Comparison of ENCODE assay signal across 16 cellular contexts in the genomic region with DNA sequence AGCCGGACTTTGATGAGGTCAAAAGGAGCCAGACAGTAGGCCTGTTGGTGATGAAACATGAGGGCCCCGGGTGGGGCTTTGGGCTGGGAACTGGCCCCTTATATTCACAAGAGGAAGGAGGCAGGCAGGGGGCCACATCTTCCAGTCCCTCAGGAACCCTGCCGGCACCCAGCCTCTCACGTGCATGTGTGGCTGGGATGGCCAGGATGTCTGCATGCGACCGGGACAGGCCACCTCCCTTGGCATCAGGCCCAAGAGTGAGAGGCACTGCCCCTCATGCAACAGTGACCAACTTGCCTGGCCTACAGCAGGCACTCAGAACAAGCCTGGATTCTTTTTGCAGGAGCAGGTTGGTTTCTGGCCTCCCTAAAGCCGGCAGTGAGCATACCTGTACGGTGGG. TPM values are rescaled to one million over a fixed set of nuclear protein-coding genes. Genes with fewer than 3 reads are reported as not detected.
DNase-seq lines count a peak whose midpoint lies in the region; ATAC-seq, FAIRE-seq and TF ChIP-seq lines count a peak whose summit lies in the region.
"Had no signal": no experiment of that assay in that cellular context is flagged by ENCODE, and none has a peak within 500 bp of the region (broad histone marks: within the 10 kb centered on the region; RNA-seq: fewer than 3 reads in every experiment).

No MANE protein-coding gene starts in this region.

- TF ChIP-seq RAD21 in HepG2 (CRISPR knock-in tag; IDR thresholded peaks at IDR 0.05), result no peak

- in situ Hi-C loops in HepG2 (cut with HindIII; ENCODE audit: extremely low pct_ligation_motif_present, low pct_unique_long_range_greater_than_20kb), result no loop called here

- H3K4me1 ChIP-seq in HepG2 (ENCODE audit: insufficient read depth, low read length), result peaks cover 85% of the 10 kb centered on the region
- H3K4me1 ChIP-seq in right lobe of liver, result peaks cover 0 to 16% (median 7%) of the 10 kb centered on the region in 4 donors

- no peak for ATAC-seq in HepG2
- no peak for ATAC-seq in right lobe of liver
- ATAC-seq in HG03196 (IDR thresholded peaks at IDR 0.05; ENCODE audit: unreplicated experiment), result no peak
- ATAC-seq: HCT116, PC-3 had no signal

- no peak overlapping the region for H3K4me2 ChIP-seq in HepG2 (ENCODE audit: low read depth, low read length)

- peaks cover 50% of the 10 kb centered on the region for H3K4me1 Mint-ChIP-seq in dendritic cell treated with granulocyte-macrophage colony-stimulating factor and Interleukin-4, amounts not matched to agents 40 ng/mL and 50 ng/mL, for 4 days (ENCODE audit: low read depth)
- peaks cover 9% of the 10 kb centered on the region for H3K4me1 Mint-ChIP-seq in osteocyte (ENCODE audit: unreplicated experiment)
- H3K4me1 Mint-ChIP-seq in activated CD4-positive, alpha-beta memory T cell treated with anti-CD3 and anti-CD28 coated beads, Interleukin-2, amount 10 ng/mL, durations not matched to agents 7 days and 5 days, result peaks cover 16% of the 10 kb centered on the region

- intact Hi-C loops in HepG2 (cut with micrococcal nuclease; ENCODE audit: unreplicated experiment), result no loop called here
- intact Hi-C loops in right lobe of liver (cut with DNase I), result no loop called here
- intact Hi-C loops in dendritic cell treated with granulocyte-macrophage colony-stimulating factor and Interleukin-4, amounts not matched to agents 40 ng/mL and 50 ng/mL, for 4 days (cut with micrococcal nuclease), result no loop called here

- H4K20me1 ChIP-seq in HepG2 (ENCODE audit: insufficient read depth, low read length), result no peaks in the 10 kb centered on the region

- H3K4me3 ChIP-seq in HepG2 (replicated peaks in 1 of 3; ENCODE audit: insufficient read depth in 1 of 3, low read depth in 2 of 3, low read length in 3 of 3) (no peak overlapping the region), right lobe of liver (no peak overlapping the region)
- H3K4me3 ChIP-seq: MG63 had no signal

- no TSS peak for BruUV-seq in HepG2 (replicated peaks; lab: Mats Ljungman, UMichigan)

- 44% methylated on average over 5 of the region's 8 CpGs for WGBS in HepG2 (ENCODE audit: low lambda C conversion rate)
- 40% methylated on average over 1 of the region's 8 CpGs for WGBS in right lobe of liver (ENCODE audit: insufficient coverage, low coverage, low lambda C conversion rate, missing lambda C conversion rate)

- no peak for FAIRE-seq in HepG2 (lab: Jason Lieb, UNC)
- FAIRE-seq: A204.1 had no signal

- H3K9me3 Mint-ChIP-seq in dendritic cell treated with granulocyte-macrophage colony-stimulating factor and Interleukin-4, amounts not matched to agents 40 ng/mL and 50 ng/mL, for 4 days, result no peaks in the 10 kb centered on the region
- no peaks in the 10 kb centered on the region for H3K9me3 Mint-ChIP-seq in osteocyte (ENCODE audit: unreplicated experiment)
- no peaks in the 10 kb centered on the region for H3K9me3 Mint-ChIP-seq in activated CD4-positive, alpha-beta memory T cell treated with anti-CD3 and anti-CD28 coated beads, Interleukin-2, amount 10 ng/mL, durations not matched to agents 7 days and 5 days

- DNase-seq in HepG2 (ENCODE audit: low spot score) (no peak), right lobe of liver (no peak), osteocyte (ENCODE audit: extremely low spot score, unreplicated experiment) (no peak), middle frontal gyrus (ENCODE audit: extremely low spot score, low spot score) (no peak), C1 segment of cervical spinal cord (lab: John Stamatoyannopoulos, UW) (no peak)
- DNase-seq in activated CD4-positive, alpha-beta memory T cell treated with anti-CD3 and anti-CD28 coated beads, Interleukin-2, amount 10 ng/mL, durations not matched to agents 7 days and 5 days, result no peak
- DNase-seq: MG63, NCI-H1092 treated with DMSO at 0.1 percent for 48 hours, NCI-H2081 treated with DMSO at 0.1 percent for 48 hours, NCI-H510A, NCI-H774, PC-3 had no signal

- H3K36me3 ChIP-seq in HepG2 (replicated peaks in 1 of 2; ENCODE audit: control insufficient read depth in 1 of 2, insufficient read depth in 2 of 2, low read length in 2 of 2) (no peaks in the 10 kb centered on the region), right lobe of liver (no peaks in the 10 kb centered on the region)
- H3K36me3 ChIP-seq: MG63 had no signal

- H3K9me3 ChIP-seq in HepG2 (ENCODE audit: low read length) (no peaks in the 10 kb centered on the region), right lobe of liver (no peaks in the 10 kb centered on the region)
- H3K9me3 ChIP-seq: MG63 had no signal

- no peak overlapping the region for H3K9ac ChIP-seq in HepG2 (ENCODE audit: insufficient read depth, low read depth, low read length)

- H3K27me3 ChIP-seq in HepG2 (ENCODE audit: control insufficient read depth in 1 of 2, insufficient read depth in 2 of 2, low read length in 2 of 2) (peaks cover 0 to 2% of the 10 kb centered on the region in 2 experiments; a peak in 2 of 5 replicates), right lobe of liver (no peaks in the 10 kb centered on the region)
- H3K27me3 ChIP-seq: MG63 had no signal

- H3K79me2 ChIP-seq in HepG2 (ENCODE audit: insufficient read depth, low read length), result no peaks in the 10 kb centered on the region

- peaks cover 28% of the 10 kb centered on the region for H3K36me3 Mint-ChIP-seq in dendritic cell treated with granulocyte-macrophage colony-stimulating factor and Interleukin-4, amounts not matched to agents 40 ng/mL and 50 ng/mL, for 4 days (ENCODE audit: low read depth)
- H3K36me3 Mint-ChIP-seq in osteocyte (ENCODE audit: unreplicated experiment), result no peaks in the 10 kb centered on the region
- no peaks in the 10 kb centered on the region for H3K36me3 Mint-ChIP-seq in activated CD4-positive, alpha-beta memory T cell treated with anti-CD3 and anti-CD28 coated beads, Interleukin-2, amount 10 ng/mL, durations not matched to agents 7 days and 5 days (ENCODE audit: low read depth)

- H3K27me3 Mint-ChIP-seq in dendritic cell treated with granulocyte-macrophage colony-stimulating factor and Interleukin-4, amounts not matched to agents 40 ng/mL and 50 ng/mL, for 4 days, result peaks cover 2% of the 10 kb centered on the region
- H3K27me3 Mint-ChIP-seq in osteocyte (ENCODE audit: unreplicated experiment), result no peaks in the 10 kb centered on the region
- no peaks in the 10 kb centered on the region for H3K27me3 Mint-ChIP-seq in activated CD4-positive, alpha-beta memory T cell treated with anti-CD3 and anti-CD28 coated beads, Interleukin-2, amount 10 ng/mL, durations not matched to agents 7 days and 5 days

- no peak for TF ChIP-seq POLR2A in HepG2 (IDR thresholded peaks at IDR 0.05; ENCODE audit: insufficient read depth in 1 of 2, low read depth in 2 of 2, low read length in 2 of 2)
- TF ChIP-seq POLR2A in right lobe of liver (IDR thresholded peaks at IDR 0.05), result no peak

- no peak overlapping the region for H2AFZ ChIP-seq in HepG2 (ENCODE audit: low read length)

- CTCF ChIA-PET in HepG2 (lab: Yijun Ruan, JAX; ENCODE audit: low intra/inter-chr PET ratio, low total read pairs), result no interaction called here
- CTCF ChIA-PET in activated CD4-positive, alpha-beta memory T cell treated with anti-CD3 and anti-CD28 coated beads, Interleukin-2, amount 10 ng/mL, durations not matched to agents 7 days and 5 days (lab: Charles Lee), result no interaction called here

- POLR2A ChIA-PET in HepG2 (lab: Yijun Ruan, JAX), result no interaction called here
- POLR2A ChIA-PET in activated CD4-positive, alpha-beta memory T cell treated with anti-CD3 and anti-CD28 coated beads, Interleukin-2, amount 10 ng/mL, durations not matched to agents 7 days and 5 days (lab: Charles Lee), result no interaction called here

- peak overlapping the region; percentile 98 for H3K27ac Mint-ChIP-seq in dendritic cell treated with granulocyte-macrophage colony-stimulating factor and Interleukin-4, amounts not matched to agents 40 ng/mL and 50 ng/mL, for 4 days
- peak overlapping the region; percentile 23 for H3K27ac Mint-ChIP-seq in osteocyte (ENCODE audit: unreplicated experiment)
- no peak overlapping the region for H3K27ac Mint-ChIP-seq in activated CD4-positive, alpha-beta memory T cell treated with anti-CD3 and anti-CD28 coated beads, Interleukin-2, amount 10 ng/mL, durations not matched to agents 7 days and 5 days

- no peak overlapping the region for H3K27ac ChIP-seq in HepG2 (ENCODE audit: extremely low read length, insufficient read depth, low read length)
- H3K27ac ChIP-seq in right lobe of liver, result no peak overlapping the region

- TF ChIP-seq EP300 in HepG2 (IDR thresholded peaks at IDR 0.05; ENCODE audit: low read depth in 2 of 2, low read length in 2 of 2) (no peak), HepG2 (CRISPR knock-in tag; IDR thresholded peaks at IDR 0.05; ENCODE audit: borderline replicate concordance) (no peak)

- TF ChIP-seq CTCF in HepG2 (CRISPR knock-in tag; IDR thresholded peaks at IDR 0.05), result no peak
- TF ChIP-seq CTCF in right lobe of liver (IDR thresholded peaks at IDR 0.05), result no peak
- no peak for TF ChIP-seq CTCF in osteocyte (IDR thresholded peaks at IDR 0.05)

- H3K4me3 Mint-ChIP-seq in dendritic cell treated with granulocyte-macrophage colony-stimulating factor and Interleukin-4, amounts not matched to agents 40 ng/mL and 50 ng/mL, for 4 days, result no peak overlapping the region
- H3K4me3 Mint-ChIP-seq in osteocyte (ENCODE audit: unreplicated experiment), result no peak overlapping the region
- H3K4me3 Mint-ChIP-seq in activated CD4-positive, alpha-beta memory T cell treated with anti-CD3 and anti-CD28 coated beads, Interleukin-2, amount 10 ng/mL, durations not matched to agents 7 days and 5 days, result no peak overlapping the region

RNA-seq across cellular contexts. Expression of a gene that starts 5.4 kb away (rescaled TPM):
- total RNA-seq in HepG2 (2016; rRNA removed; fragmentation: Illumina TruSeq; extraction: Trizol) (2.1 and 3.4 TPM in 2 replicates), right lobe of liver (10 to 100 TPM in 4 of 6 experiments, 1 to 10 TPM in 2; 7.5 to 17.5 (median 12.1) TPM), osteocyte (9.9 and 10.8 TPM in 2 replicates)
- total RNA-seq in HepG2 (2016; cell fraction: cytosol; rRNA removed; fragmentation: Illumina TruSeq; extraction: Trizol; ENCODE audit: low read depth), result 0.79 and 1.0 TPM in 2 replicates
- 1.9 TPM in 2 replicates for total RNA-seq in HepG2 (2016; cell fraction: insoluble cytoplasmic fraction; rRNA removed; fragmentation: Illumina TruSeq; extraction: Trizol)
- 1.5 and 2.2 TPM in 2 replicates for total RNA-seq in HepG2 (2016; cell fraction: membrane; rRNA removed; fragmentation: Illumina TruSeq; extraction: Trizol)
- total RNA-seq in HepG2 (2016; cell fraction: nucleus; rRNA removed; fragmentation: Illumina TruSeq; extraction: Trizol), result 1.3 and 3.5 TPM in 2 replicates
- polyA plus RNA-seq in HepG2 (2011; rRNA removed), result 1.2 and 1.9 TPM in 2 replicates
- 0.95 and 0.99 TPM in 2 replicates for polyA plus RNA-seq in HepG2 (2011; cell fraction: cytosol; rRNA removed)
- polyA plus RNA-seq in HepG2 (2011; cell fraction: nucleus; rRNA removed), result 5.9 and 6.0 TPM in 2 replicates
- polyA plus RNA-seq in HepG2 (2012), result 2.0 and 4.1 TPM in 2 replicates
- polyA plus RNA-seq in HepG2 (2016; cell fraction: cytosol; fragmentation: Illumina TruSeq; extraction: Trizol; ENCODE audit: low read depth), result 0.45 and 0.70 TPM in 2 replicates
- polyA plus RNA-seq in HepG2 (2016; cell fraction: insoluble cytoplasmic fraction; fragmentation: Illumina TruSeq; extraction: Trizol; ENCODE audit: low read depth), result 1.3 and 1.6 TPM in 2 replicates
- polyA plus RNA-seq in HepG2 (2016; cell fraction: membrane; fragmentation: Illumina TruSeq; extraction: Trizol; ENCODE audit: low read depth), result 1.4 and 1.5 TPM in 2 replicates
- 5.6 and 8.8 TPM in 2 replicates for polyA plus RNA-seq in HepG2 (2016; cell fraction: nucleus; fragmentation: Illumina TruSeq; extraction: Trizol; ENCODE audit: insufficient read depth, low read depth)
- polyA minus RNA-seq in HepG2 (2011; rRNA and poly(A)+ RNA removed; ENCODE audit: low replicate concordance), result 1.9 and 7.2 TPM in 2 replicates
- 1.4 and 2.5 TPM in 2 replicates for polyA minus RNA-seq in HepG2 (2011; cell fraction: cytosol; rRNA and poly(A)+ RNA removed)
- 1.4 and 2.4 TPM in 2 replicates for polyA minus RNA-seq in HepG2 (2011; cell fraction: nucleus; rRNA and poly(A)+ RNA removed)
- 10 to 100 TPM; 19.4 to 19.8 TPM for total RNA-seq in activated CD4-positive, alpha-beta memory T cell treated with anti-CD3 and anti-CD28 coated beads, Interleukin-2, amount 10 ng/mL, durations not matched to agents 7 days and 5 days

RNA-seq across cellular contexts. Expression of a gene that starts 9.4 kb away (rescaled TPM):
- total RNA-seq in HepG2 (2016; rRNA removed; fragmentation: Illumina TruSeq; extraction: Trizol), result 18.0 and 20.6 TPM in 2 replicates
- 2.2 and 2.9 TPM in 2 replicates for total RNA-seq in HepG2 (2016; cell fraction: cytosol; rRNA removed; fragmentation: Illumina TruSeq; extraction: Trizol; ENCODE audit: low read depth)
- 17.5 and 22.6 TPM in 2 replicates for total RNA-seq in HepG2 (2016; cell fraction: insoluble cytoplasmic fraction; rRNA removed; fragmentation: Illumina TruSeq; extraction: Trizol)
- total RNA-seq in HepG2 (2016; cell fraction: membrane; rRNA removed; fragmentation: Illumina TruSeq; extraction: Trizol), result 5.3 and 6.3 TPM in 2 replicates
- total RNA-seq in HepG2 (2016; cell fraction: nucleus; rRNA removed; fragmentation: Illumina TruSeq; extraction: Trizol), result 12.4 and 14.6 TPM in 2 replicates
- polyA plus RNA-seq in HepG2 (2011; rRNA removed), result 5.8 and 9.4 TPM in 2 replicates
- 5.9 and 6.7 TPM in 2 replicates for polyA plus RNA-seq in HepG2 (2011; cell fraction: cytosol; rRNA removed)
- polyA plus RNA-seq in HepG2 (2011; cell fraction: nucleus; rRNA removed), result 26.7 and 32.6 TPM in 2 replicates
- 3.5 and 5.2 TPM in 2 replicates for polyA plus RNA-seq in HepG2 (2012)
- polyA plus RNA-seq in HepG2 (2016; cell fraction: cytosol; fragmentation: Illumina TruSeq; extraction: Trizol; ENCODE audit: low read depth), result 2.5 and 2.6 TPM in 2 replicates
- polyA plus RNA-seq in HepG2 (2016; cell fraction: insoluble cytoplasmic fraction; fragmentation: Illumina TruSeq; extraction: Trizol; ENCODE audit: low read depth), result 13.5 and 17.1 TPM in 2 replicates
- polyA plus RNA-seq in HepG2 (2016; cell fraction: membrane; fragmentation: Illumina TruSeq; extraction: Trizol; ENCODE audit: low read depth), result 2.8 and 3.8 TPM in 2 replicates
- 21.4 and 24.7 TPM in 2 replicates for polyA plus RNA-seq in HepG2 (2016; cell fraction: nucleus; fragmentation: Illumina TruSeq; extraction: Trizol; ENCODE audit: insufficient read depth, low read depth)
- polyA minus RNA-seq in HepG2 (2011; rRNA and poly(A)+ RNA removed; ENCODE audit: low replicate concordance), result 22.3 and 24.3 TPM in 2 replicates
- polyA minus RNA-seq in HepG2 (2011; cell fraction: cytosol; rRNA and poly(A)+ RNA removed), result 5.4 and 6.2 TPM in 2 replicates
- polyA minus RNA-seq in HepG2 (2011; cell fraction: nucleus; rRNA and poly(A)+ RNA removed), result 6.2 and 11.8 TPM in 2 replicates
- 10 to 100 TPM in 4 of 6 experiments, 1 to 10 TPM in 2; 7.7 to 17.1 (median 14.3) TPM for total RNA-seq in right lobe of liver
- total RNA-seq in osteocyte, result 62.8 and 65.8 TPM in 2 replicates
- 10 to 100 TPM; 53.9 to 61.3 TPM for total RNA-seq in activated CD4-positive, alpha-beta memory T cell treated with anti-CD3 and anti-CD28 coated beads, Interleukin-2, amount 10 ng/mL, durations not matched to agents 7 days and 5 days

RNA-seq across cellular contexts. Expression of a gene that starts 22.5 kb away (rescaled TPM):
- total RNA-seq in HepG2 (2016; rRNA removed; fragmentation: Illumina TruSeq; extraction: Trizol), result 4.0 and 4.9 TPM in 2 replicates
- total RNA-seq in HepG2 (2016; cell fraction: cytosol; rRNA removed; fragmentation: Illumina TruSeq; extraction: Trizol; ENCODE audit: low read depth), result 1.8 TPM in 2 replicates
- 2.9 and 5.0 TPM in 2 replicates for total RNA-seq in HepG2 (2016; cell fraction: insoluble cytoplasmic fraction; rRNA removed; fragmentation: Illumina TruSeq; extraction: Trizol)
- 4.8 and 6.2 TPM in 2 replicates for total RNA-seq in HepG2 (2016; cell fraction: membrane; rRNA removed; fragmentation: Illumina TruSeq; extraction: Trizol)
- 3.5 and 3.9 TPM in 2 replicates for total RNA-seq in HepG2 (2016; cell fraction: nucleus; rRNA removed; fragmentation: Illumina TruSeq; extraction: Trizol)
- polyA plus RNA-seq in HepG2 (2011; rRNA removed), result 0.49 and 1.0 TPM in 2 replicates
- polyA plus RNA-seq in HepG2 (2011; cell fraction: cytosol; rRNA removed), result 0.56 and 0.79 TPM in 2 replicates
- polyA plus RNA-seq in HepG2 (2011; cell fraction: nucleus; rRNA removed), result 1.9 and 2.2 TPM in 2 replicates
- 0.59 and 0.70 TPM in 2 replicates for polyA plus RNA-seq in HepG2 (2012)
- 1.0 and 1.4 TPM in 2 replicates for polyA plus RNA-seq in HepG2 (2016; cell fraction: cytosol; fragmentation: Illumina TruSeq; extraction: Trizol; ENCODE audit: low read depth)
- 2.7 and 3.5 TPM in 2 replicates for polyA plus RNA-seq in HepG2 (2016; cell fraction: insoluble cytoplasmic fraction; fragmentation: Illumina TruSeq; extraction: Trizol; ENCODE audit: low read depth)
- 2.7 and 3.4 TPM in 2 replicates for polyA plus RNA-seq in HepG2 (2016; cell fraction: membrane; fragmentation: Illumina TruSeq; extraction: Trizol; ENCODE audit: low read depth)
- polyA plus RNA-seq in HepG2 (2016; cell fraction: nucleus; fragmentation: Illumina TruSeq; extraction: Trizol; ENCODE audit: insufficient read depth, low read depth), result 6.7 TPM in 2 replicates
- 1.2 and 1.3 TPM in 2 replicates for polyA minus RNA-seq in HepG2 (2011; rRNA and poly(A)+ RNA removed; ENCODE audit: low replicate concordance)
- 0.59 and 0.79 TPM in 2 replicates for polyA minus RNA-seq in HepG2 (2011; cell fraction: cytosol; rRNA and poly(A)+ RNA removed)
- 1.1 and 1.5 TPM in 2 replicates for polyA minus RNA-seq in HepG2 (2011; cell fraction: nucleus; rRNA and poly(A)+ RNA removed)
- under 1 TPM in 3 of 6 experiments, not detected in 3; 0.10 to 0.28 (median 0.20) TPM for total RNA-seq in right lobe of liver
- total RNA-seq in osteocyte, result 0.16 and 0.24 TPM in 2 replicates
- total RNA-seq in activated CD4-positive, alpha-beta memory T cell treated with anti-CD3 and anti-CD28 coated beads, Interleukin-2, amount 10 ng/mL, durations not matched to agents 7 days and 5 days, result under 1 TPM; 0.58 to 0.88 TPM

RNA-seq across cellular contexts. Expression of a gene that starts 43.4 kb away (rescaled TPM):
- total RNA-seq in HepG2 (2016; rRNA removed; fragmentation: Illumina TruSeq; extraction: Trizol), result 30.4 and 31.0 TPM in 2 replicates
- total RNA-seq in HepG2 (2016; cell fraction: cytosol; rRNA removed; fragmentation: Illumina TruSeq; extraction: Trizol; ENCODE audit: low read depth), result 6.9 and 8.6 TPM in 2 replicates
- 30.2 and 32.5 TPM in 2 replicates for total RNA-seq in HepG2 (2016; cell fraction: insoluble cytoplasmic fraction; rRNA removed; fragmentation: Illumina TruSeq; extraction: Trizol)
- 14.1 and 16.7 TPM in 2 replicates for total RNA-seq in HepG2 (2016; cell fraction: membrane; rRNA removed; fragmentation: Illumina TruSeq; extraction: Trizol)
- total RNA-seq in HepG2 (2016; cell fraction: nucleus; rRNA removed; fragmentation: Illumina TruSeq; extraction: Trizol), result 22.1 and 26.8 TPM in 2 replicates
- 20.4 and 21.0 TPM in 2 replicates for polyA plus RNA-seq in HepG2 (2011; rRNA removed)
- 18.8 and 20.8 TPM in 2 replicates for polyA plus RNA-seq in HepG2 (2011; cell fraction: cytosol; rRNA removed)
- polyA plus RNA-seq in HepG2 (2011; cell fraction: nucleus; rRNA removed), result 70.3 and 70.7 TPM in 2 replicates
- polyA plus RNA-seq in HepG2 (2012), result 24.2 and 26.4 TPM in 2 replicates
- 3.8 and 3.9 TPM in 2 replicates for polyA plus RNA-seq in HepG2 (2016; cell fraction: cytosol; fragmentation: Illumina TruSeq; extraction: Trizol; ENCODE audit: low read depth)
- 40.7 and 49.0 TPM in 2 replicates for polyA plus RNA-seq in HepG2 (2016; cell fraction: insoluble cytoplasmic fraction; fragmentation: Illumina TruSeq; extraction: Trizol; ENCODE audit: low read depth)
- polyA plus RNA-seq in HepG2 (2016; cell fraction: membrane; fragmentation: Illumina TruSeq; extraction: Trizol; ENCODE audit: low read depth), result 9.5 and 10.0 TPM in 2 replicates
- polyA plus RNA-seq in HepG2 (2016; cell fraction: nucleus; fragmentation: Illumina TruSeq; extraction: Trizol; ENCODE audit: insufficient read depth, low read depth), result 56.7 and 57.4 TPM in 2 replicates
- polyA minus RNA-seq in HepG2 (2011; rRNA and poly(A)+ RNA removed; ENCODE audit: low replicate concordance), result 48.9 and 49.9 TPM in 2 replicates
- polyA minus RNA-seq in HepG2 (2011; cell fraction: cytosol; rRNA and poly(A)+ RNA removed), result 18.2 and 18.4 TPM in 2 replicates
- polyA minus RNA-seq in HepG2 (2011; cell fraction: nucleus; rRNA and poly(A)+ RNA removed), result 31.2 and 43.3 TPM in 2 replicates
- 10 to 100 TPM; 11.1 to 21.7 (median 19.4) TPM for total RNA-seq in right lobe of liver
- total RNA-seq in osteocyte, result 57.7 and 74.9 TPM in 2 replicates
- 10 to 100 TPM; 80.7 to 82.0 TPM for total RNA-seq in activated CD4-positive, alpha-beta memory T cell treated with anti-CD3 and anti-CD28 coated beads, Interleukin-2, amount 10 ng/mL, durations not matched to agents 7 days and 5 days

RNA-seq across cellular contexts. Expression of a gene that starts 45.6 kb away (rescaled TPM):
- total RNA-seq in HepG2 (2016; rRNA removed; fragmentation: Illumina TruSeq; extraction: Trizol) (10.5 and 20.5 TPM in 2 replicates), right lobe of liver (1,000 to 10,000 TPM in 2 of 6 experiments, 100 to 1,000 TPM in 4; 202 to 1,225 (median 767) TPM), osteocyte (300 and 534 TPM in 2 replicates)
- total RNA-seq in HepG2 (2016; cell fraction: cytosol; rRNA removed; fragmentation: Illumina TruSeq; extraction: Trizol; ENCODE audit: low read depth), result 2.2 and 2.6 TPM in 2 replicates
- 8.4 and 21.3 TPM in 2 replicates for total RNA-seq in HepG2 (2016; cell fraction: insoluble cytoplasmic fraction; rRNA removed; fragmentation: Illumina TruSeq; extraction: Trizol)
- total RNA-seq in HepG2 (2016; cell fraction: membrane; rRNA removed; fragmentation: Illumina TruSeq; extraction: Trizol), result 7.8 and 8.3 TPM in 2 replicates
- 196 and 220 TPM in 2 replicates for total RNA-seq in HepG2 (2016; cell fraction: nucleus; rRNA removed; fragmentation: Illumina TruSeq; extraction: Trizol)
- polyA plus RNA-seq in HepG2 (2011; rRNA removed), result 41.2 and 41.3 TPM in 2 replicates
- polyA plus RNA-seq in HepG2 (2011; cell fraction: cytosol; rRNA removed), result 13.0 and 13.4 TPM in 2 replicates
- 222 and 327 TPM in 2 replicates for polyA plus RNA-seq in HepG2 (2011; cell fraction: nucleus; rRNA removed)
- polyA plus RNA-seq in HepG2 (2012), result 288 and 371 TPM in 2 replicates
- 3.6 and 4.3 TPM in 2 replicates for polyA plus RNA-seq in HepG2 (2016; cell fraction: cytosol; fragmentation: Illumina TruSeq; extraction: Trizol; ENCODE audit: low read depth)
- 54.0 and 61.1 TPM in 2 replicates for polyA plus RNA-seq in HepG2 (2016; cell fraction: insoluble cytoplasmic fraction; fragmentation: Illumina TruSeq; extraction: Trizol; ENCODE audit: low read depth)
- polyA plus RNA-seq in HepG2 (2016; cell fraction: membrane; fragmentation: Illumina TruSeq; extraction: Trizol; ENCODE audit: low read depth), result 47.1 and 54.4 TPM in 2 replicates
- polyA plus RNA-seq in HepG2 (2016; cell fraction: nucleus; fragmentation: Illumina TruSeq; extraction: Trizol; ENCODE audit: insufficient read depth, low read depth), result 577 and 628 TPM in 2 replicates
- polyA minus RNA-seq in HepG2 (2011; rRNA and poly(A)+ RNA removed; ENCODE audit: low replicate concordance), result 64.6 and 225 TPM in 2 replicates
- polyA minus RNA-seq in HepG2 (2011; cell fraction: cytosol; rRNA and poly(A)+ RNA removed), result 17.3 and 20.2 TPM in 2 replicates
- 1,479 and 1,737 TPM in 2 replicates for polyA minus RNA-seq in HepG2 (2011; cell fraction: nucleus; rRNA and poly(A)+ RNA removed)
- 1,000 to 10,000 TPM; 1,222 to 1,245 TPM for total RNA-seq in activated CD4-positive, alpha-beta memory T cell treated with anti-CD3 and anti-CD28 coated beads, Interleukin-2, amount 10 ng/mL, durations not matched to agents 7 days and 5 days
